ENCODE assay signal across 1 cellular context in genomic region chr5:77844408-77845272, GRCh38.
TF ChIP-seq lines count a peak whose summit lies in the region.

No MANE protein-coding gene starts in this region.

TF ChIP-seq in HepG2, 621 proteins besides CTCF, POLR2A, EP300 and RAD21 (continued from another document):
- TF ChIP-seq CENPT (CRISPR knock-in tag; IDR thresholded peaks at IDR 0.05; ENCODE audit: low read depth) = no peak
- TF ChIP-seq RBFOX2 (IDR thresholded peaks at IDR 0.05; ENCODE audit: low read depth, low read length) = no peak
- no peak for TF ChIP-seq MAX (IDR thresholded peaks at IDR 0.05)
- TF ChIP-seq MED8 (CRISPR knock-in tag; IDR thresholded peaks at IDR 0.05; ENCODE audit: insufficient replicate concordance) = no peak
- no peak for TF ChIP-seq ZNF607 (CRISPR knock-in tag; IDR thresholded peaks at IDR 0.05; ENCODE audit: borderline replicate concordance)
